ENCODE assay signal across 8 cellular contexts in genomic region chr12:4353785-4354208, GRCh38. TPM values are rescaled to one million over a fixed set of nuclear protein-coding genes. Genes with fewer than 3 reads are reported as not detected.
A peak's percentile ranks its signal among the peaks of the same experiment; 100 is the strongest.
DNase-seq lines count a peak whose midpoint lies in the region; ATAC-seq and TF ChIP-seq lines count a peak whose summit lies in the region.

No MANE protein-coding gene starts in this region.

- no peaks in the 10 kb centered on the region for H3K4me1 Mint-ChIP-seq in T-helper 1 cell treated with Interleukin-12 subunit alpha and Interleukin-12 subunit beta and Interleukin-4 antibody, amounts not matched to agents 30 μg/mL and 1 μg/mL, for 36 hours (ENCODE audit: low read depth)
- no peaks in the 10 kb centered on the region for H3K4me1 Mint-ChIP-seq in neural crest cell

- intact Hi-C loops in A673 (cut with micrococcal nuclease; ENCODE audit: unreplicated experiment) (loop anchor here (2.0 to 5.0 kb wide), 2 partner anchors 173 to 404 kb away; no protein-coding TSS in a partner anchor), posterior cingulate gyrus (cut with DNase I) (loop anchor here (5.0 kb wide), 1 partner anchor 174 kb away; no protein-coding TSS in a partner anchor), ovary (cut with DNase I) (no loop called here)

- peaks cover 7% of the 10 kb centered on the region for H3K36me3 Mint-ChIP-seq in T-helper 1 cell treated with Interleukin-12 subunit alpha and Interleukin-12 subunit beta and Interleukin-4 antibody, amounts not matched to agents 30 μg/mL and 1 μg/mL, for 36 hours (ENCODE audit: low read depth)
- H3K36me3 Mint-ChIP-seq in neural crest cell (ENCODE audit: low read depth): peaks cover 11% of the 10 kb centered on the region

- CTCF ChIA-PET in A673 (lab: Charles Lee): no interaction called here

- BruUV-seq in A673 (replicated peaks; lab: Mats Ljungman, UMichigan): no TSS peak

- in situ Hi-C loops in GM13977 (cut with MboI; ENCODE audit: low pct_unique_long_range_greater_than_20kb, low sequenced_read_pairs, unreplicated experiment): no loop called here

- no peak overlapping the region for H3K4me3 Mint-ChIP-seq in T-helper 1 cell treated with Interleukin-12 subunit alpha and Interleukin-12 subunit beta and Interleukin-4 antibody, amounts not matched to agents 30 μg/mL and 1 μg/mL, for 36 hours
- no peak overlapping the region for H3K4me3 Mint-ChIP-seq in neural crest cell

- H3K27me3 ChIP-seq in A673 (replicated peaks; ENCODE audit: insufficient read depth, low read depth, low read length, poor library complexity): no peaks in the 10 kb centered on the region
- no peaks in the 10 kb centered on the region for H3K27me3 ChIP-seq in ovary

- no peaks in the 10 kb centered on the region for H3K27me3 Mint-ChIP-seq in T-helper 1 cell treated with Interleukin-12 subunit alpha and Interleukin-12 subunit beta and Interleukin-4 antibody, amounts not matched to agents 30 μg/mL and 1 μg/mL, for 36 hours (ENCODE audit: low read depth)
- no peaks in the 10 kb centered on the region for H3K27me3 Mint-ChIP-seq in neural crest cell (ENCODE audit: low read depth)

- H3K9me3 Mint-ChIP-seq in T-helper 1 cell treated with Interleukin-12 subunit alpha and Interleukin-12 subunit beta and Interleukin-4 antibody, amounts not matched to agents 30 μg/mL and 1 μg/mL, for 36 hours: no peaks in the 10 kb centered on the region
- H3K9me3 Mint-ChIP-seq in neural crest cell: peaks cover 2% of the 10 kb centered on the region

- no peaks in the 10 kb centered on the region for H3K9me3 ChIP-seq in A673 (ENCODE audit: low read depth, low read length, poor library complexity, severe bottlenecking)
- H3K9me3 ChIP-seq in ovary: no peaks in the 10 kb centered on the region

- no peak overlapping the region for H3K4me3 ChIP-seq in A673 (ENCODE audit: low read depth, low read length, poor library complexity, severe bottlenecking)
- no peak overlapping the region for H3K4me3 ChIP-seq in ovary

- POLR2A ChIA-PET in A673 (lab: Charles Lee; ENCODE audit: low non-redundant PET): no interaction called here

- H3K27ac ChIP-seq in A673 (ENCODE audit: low read depth, low read length, poor library complexity, severe bottlenecking): no peak overlapping the region
- H3K27ac ChIP-seq in ovary: no peak overlapping the region

- H3K36me3 ChIP-seq in A673 (ENCODE audit: insufficient read depth, low read length, poor library complexity, severe bottlenecking) (no peaks in the 10 kb centered on the region), ovary (no peaks in the 10 kb centered on the region)

- TF ChIP-seq POLR2A in ovary (IDR thresholded peaks at IDR 0.05): no peak

- H3K27ac Mint-ChIP-seq in T-helper 1 cell treated with Interleukin-12 subunit alpha and Interleukin-12 subunit beta and Interleukin-4 antibody, amounts not matched to agents 30 μg/mL and 1 μg/mL, for 36 hours: peak overlapping the region; percentile 14
- H3K27ac Mint-ChIP-seq in neural crest cell (ENCODE audit: unreplicated experiment): no peak overlapping the region

- ATAC-seq in GM21529 (IDR thresholded peaks at IDR 0.05; ENCODE audit: unreplicated experiment): no peak

- no peak for TF ChIP-seq EP300 in ovary (IDR thresholded peaks at IDR 0.05)

- DNase-seq in A673 (ENCODE audit: low spot score) (peak; percentile 24), GM13977 (ENCODE audit: low spot score) (no peak), cerebellar cortex (ENCODE audit: low spot score) (peak; percentile 5), neural crest cell (ENCODE audit: low read depth, low spot score) (no peak), posterior cingulate gyrus (no peak), ovary (no peak)

- TF ChIP-seq CTCF in A673 (conservative IDR thresholded peaks at IDR 0.05; ENCODE audit: low read depth, low read length): peak; percentile 49
- peak; percentile 48 for TF ChIP-seq CTCF in GM13977 (IDR thresholded peaks at IDR 0.05; ENCODE audit: extremely low read depth, insufficient read depth, missing control alignments)
- peak; percentile 75 for TF ChIP-seq CTCF in neural crest cell (conservative IDR thresholded peaks at IDR 0.05)
- TF ChIP-seq CTCF in ovary (IDR thresholded peaks at IDR 0.05): no peak

- H3K4me1 ChIP-seq in A673 (ENCODE audit: insufficient read depth, low read length, poor library complexity, severe bottlenecking) (no peaks in the 10 kb centered on the region), ovary (ENCODE audit: insufficient read depth) (no peaks in the 10 kb centered on the region)

- 29 to 53% (median 36%) methylated on average over 4 of the region's 4 CpGs for WGBS in ovary, 3 donors

RNA-seq across cellular contexts. Expression of gene FGF23, which starts 25.7 kb away (rescaled TPM):
- total RNA-seq in A673 (2021): not detected in 2 replicates
- 0.16 and 0.25 TPM in 2 replicates for total RNA-seq in neural crest cell
- not detected for total RNA-seq in ovary
- polyA plus RNA-seq in ovary: not detected

RNA-seq across cellular contexts. Expression of gene TIGAR, which starts 32.8 kb away (rescaled TPM):
- total RNA-seq in A673 (2021) (11.6 and 15.5 TPM in 2 replicates), neural crest cell (15.4 and 18.1 TPM in 2 replicates), ovary (10 to 100 TPM in 1 of 7 donors, 1 to 10 TPM in 5, under 1 TPM in 1; 0.36 to 10.3 (median 4.1) TPM)
- polyA plus RNA-seq in ovary: 1 to 10 TPM; 1.0 to 8.1 TPM

Comparison
In these comparisons a context has a peak if more than half of its experiments do, and no peak if none do; other contexts are left out.
1. DNase-seq: peak in A673 (single experiment) and cerebellar cortex (single experiment); none in GM13977 (single experiment), neural crest cell (single experiment), posterior cingulate gyrus (0 of 10) and ovary (0 of 5).
2. CTCF ChIP-seq: peak in A673 (single experiment), GM13977 (single experiment) and neural crest cell (single experiment); none in ovary (0 of 3).
3. intact Hi-C loops: an anchor here in A673 (2.0 to 5.0 kb wide) and posterior cingulate gyrus (5.0 kb wide); none called in ovary.